ENCODE assay signal across 16 cellular contexts in genomic region chr4:122909683-122910082, GRCh38. TPM values are rescaled to one million over a fixed set of nuclear protein-coding genes. Genes with fewer than 3 reads are reported as not detected.
A peak's percentile ranks its signal among the peaks of the same experiment; 100 is the strongest.
DNase-seq lines count a peak whose midpoint lies in the region; ATAC-seq, FAIRE-seq and TF ChIP-seq lines count a peak whose summit lies in the region.
"Had no signal": no experiment of that assay in that cellular context is flagged by ENCODE, and none has a peak within 500 bp of the region (broad histone marks: within the 10 kb centered on the region; RNA-seq: fewer than 3 reads in every experiment).

No MANE protein-coding gene starts in this region.

- H3K4me2 ChIP-seq in HepG2 (ENCODE audit: low read depth, low read length) = no peak overlapping the region

- no peak for TF ChIP-seq EP300 in HepG2 (IDR thresholded peaks at IDR 0.05; ENCODE audit: low read depth in 2 of 2, low read length in 2 of 2)
- TF ChIP-seq EP300 in HepG2 (CRISPR knock-in tag; IDR thresholded peaks at IDR 0.05; ENCODE audit: borderline replicate concordance) = no peak

- peak overlapping the region; percentile 29; the same call in 1 of the 2 replicates for H3K27ac ChIP-seq in SJSA1
- H3K27ac ChIP-seq in HepG2 (ENCODE audit: extremely low read length, insufficient read depth, low read length) = no peak overlapping the region

- peaks cover 29% of the 10 kb centered on the region for H3K4me1 ChIP-seq in SJSA1 (replicated peaks)
- peaks cover 19% of the 10 kb centered on the region for H3K4me1 ChIP-seq in HepG2 (ENCODE audit: insufficient read depth, low read length)

- TF ChIP-seq CTCF in HepG2 (CRISPR knock-in tag; IDR thresholded peaks at IDR 0.05) = no peak

- H3K9me3 ChIP-seq in SJSA1 (replicated peaks) = no peaks in the 10 kb centered on the region
- H3K9me3 ChIP-seq in HepG2 (ENCODE audit: low read length) = no peaks in the 10 kb centered on the region
- H3K9me3 ChIP-seq: HAP-1 had no signal

- TF ChIP-seq POLR2A in HepG2 (IDR thresholded peaks at IDR 0.05; ENCODE audit: insufficient read depth in 1 of 2, low read depth in 2 of 2, low read length in 2 of 2) = no peak

- in situ Hi-C loops in HepG2 (cut with HindIII; ENCODE audit: extremely low pct_ligation_motif_present, low pct_unique_long_range_greater_than_20kb) = loop anchor here (10.0 kb wide), 1 partner anchor 305 kb away; no protein-coding TSS in a partner anchor

- no peak for FAIRE-seq in HepG2 (lab: Jason Lieb, UNC)

- intact Hi-C loops in HepG2 (cut with micrococcal nuclease; ENCODE audit: unreplicated experiment) (loop anchor here (5.0 kb wide), 1 partner anchor 82 kb away; the partner anchor contains the start of gene FGF2), sciatic nerve (cut with DNase I) (no loop called here)

- BruUV-seq in HepG2 (replicated peaks; lab: Mats Ljungman, UMichigan) = no TSS peak

- no peak for TF ChIP-seq RAD21 in HepG2 (CRISPR knock-in tag; IDR thresholded peaks at IDR 0.05)

- WGBS in HepG2 (ENCODE audit: low lambda C conversion rate) = 86% methylated on average over 2 of the region's 2 CpGs

- POLR2A ChIA-PET in HepG2 (lab: Yijun Ruan, JAX) = no interaction called here

- H3K27me3 ChIP-seq in SJSA1 (replicated peaks) = no peaks in the 10 kb centered on the region
- no peaks in the 10 kb centered on the region for H3K27me3 ChIP-seq in HepG2 (ENCODE audit: control insufficient read depth in 1 of 2, insufficient read depth in 2 of 2, low read length in 2 of 2)

- no peaks in the 10 kb centered on the region for H4K20me1 ChIP-seq in HepG2 (ENCODE audit: insufficient read depth, low read length)

- no peaks in the 10 kb centered on the region for H3K79me2 ChIP-seq in HepG2 (ENCODE audit: insufficient read depth, low read length)

- CTCF ChIA-PET in HepG2 (lab: Yijun Ruan, JAX; ENCODE audit: low intra/inter-chr PET ratio, low total read pairs) = no interaction called here

- no peak overlapping the region for H3K9ac ChIP-seq in HepG2 (ENCODE audit: insufficient read depth, low read depth, low read length)

- DNase-seq in NCI-H748 (lab: John Stamatoyannopoulos, UW; ENCODE audit: unreplicated experiment) (peak; percentile 4), NCI-H748 treated with DMSO at 0.1 percent for 48 hours (lab: John Stamatoyannopoulos, UW) (no peak), SJSA1 (ENCODE audit: low read depth in 1 of 2, low spot score in 2 of 2) (peak in 1 of 2 experiments; percentile 62), HepG2 (ENCODE audit: low spot score) (peak; percentile 47), sciatic nerve (ENCODE audit: low spot score) (no peak), globus pallidus (ENCODE audit: low spot score) (no peak), RPMI8226 (no peak)
- DNase-seq in activated T-cell treated with anti-CD3 and anti-CD28 coated beads, Interleukin-2, amount 50 U/mL, for 48 hours = no peak
- DNase-seq: 8988T; ACHN; C1 segment of cervical spinal cord; CD4-positive, alpha-beta T cell; DND-41; GDM1; GOT3 had no signal

- no peak; the same call in 2 of the 3 replicates for ATAC-seq in HepG2
- peak; percentile 10 for ATAC-seq in sciatic nerve

- H3K4me3 ChIP-seq in SJSA1 (no peak overlapping the region), HepG2 (replicated peaks in 1 of 3; ENCODE audit: insufficient read depth in 1 of 3, low read depth in 2 of 3, low read length in 3 of 3) (no peak overlapping the region)
- H3K4me3 ChIP-seq: HAP-1 had no signal

- no peak overlapping the region for H2AFZ ChIP-seq in HepG2 (ENCODE audit: low read length)

- H3K36me3 ChIP-seq in SJSA1 (peaks cover 29% of the 10 kb centered on the region), HepG2 (replicated peaks in 1 of 2; ENCODE audit: control insufficient read depth in 1 of 2, insufficient read depth in 2 of 2, low read length in 2 of 2) (no peaks in the 10 kb centered on the region; a peak in 2 of 5 replicates)

TF ChIP-seq in HepG2, 621 proteins besides CTCF, POLR2A, EP300 and RAD21 (continues in another document):
- peak; percentile 18; the same call in 1 of the 2 replicates for TF ChIP-seq CEBPG (CRISPR knock-in tag; IDR thresholded peaks at IDR 0.05)
- TF ChIP-seq AHR (CRISPR knock-in tag; IDR thresholded peaks at IDR 0.05) = no peak
- TF ChIP-seq GATAD2A (CRISPR knock-in tag; IDR thresholded peaks at IDR 0.05) = peak; percentile 44
- no peak for TF ChIP-seq TBX2 (CRISPR knock-in tag; IDR thresholded peaks at IDR 0.05; ENCODE audit: borderline replicate concordance)
- no peak for TF ChIP-seq ZNF446 (CRISPR knock-in tag; IDR thresholded peaks at IDR 0.05)
- TF ChIP-seq SOX5 (CRISPR knock-in tag; IDR thresholded peaks at IDR 0.05; ENCODE audit: borderline replicate concordance) = peak; percentile 81
- TF ChIP-seq GPN1 (CRISPR knock-in tag; IDR thresholded peaks at IDR 0.05; ENCODE audit: borderline replicate concordance) = no peak
- TF ChIP-seq ZNF280B (CRISPR knock-in tag; IDR thresholded peaks at IDR 0.05; ENCODE audit: borderline replicate concordance) = no peak
- no peak for TF ChIP-seq CHD2 (IDR thresholded peaks at IDR 0.05; ENCODE audit: low read depth, low read length)
- no peak for TF ChIP-seq HMG20B (CRISPR knock-in tag; conservative IDR thresholded peaks at IDR 0.05)
- no peak for TF ChIP-seq SOX13 (IDR thresholded peaks at IDR 0.05)
- peak in 1 of 2 experiments; percentile 87; a peak in 2 of 4 replicates for TF ChIP-seq SOX13 (CRISPR knock-in tag; conservative IDR thresholded peaks at IDR 0.05 in 1 of 2, IDR thresholded peaks at IDR 0.05 in 1 of 2)
- TF ChIP-seq DNMT3B (CRISPR knock-in tag; conservative IDR thresholded peaks at IDR 0.05) = no peak
- TF ChIP-seq SOX6 (IDR thresholded peaks at IDR 0.05) = no peak
- peak; percentile 71; the same call in 1 of the 2 replicates for TF ChIP-seq SOX6 (CRISPR knock-in tag; IDR thresholded peaks at IDR 0.05)
- no peak for TF ChIP-seq ZZZ3 (CRISPR knock-in tag; IDR thresholded peaks at IDR 0.05; ENCODE audit: borderline replicate concordance)

RNA-seq across cellular contexts. Expression of gene NUDT6, which starts 12.7 kb away (rescaled TPM):
- total RNA-seq in SJSA1 (2014; rRNA removed; shearing (Covaris generic)) = 11.1 and 13.7 TPM in 2 replicates
- total RNA-seq in HepG2 (2016; rRNA removed; fragmentation: Illumina TruSeq; extraction: Trizol) (8.3 and 10.6 TPM in 2 replicates), sciatic nerve (7.7 TPM)
- total RNA-seq in HepG2 (2016; cell fraction: cytosol; rRNA removed; fragmentation: Illumina TruSeq; extraction: Trizol; ENCODE audit: low read depth) = 2.7 and 3.7 TPM in 2 replicates
- 9.4 and 10.9 TPM in 2 replicates for total RNA-seq in HepG2 (2016; cell fraction: insoluble cytoplasmic fraction; rRNA removed; fragmentation: Illumina TruSeq; extraction: Trizol)
- total RNA-seq in HepG2 (2016; cell fraction: membrane; rRNA removed; fragmentation: Illumina TruSeq; extraction: Trizol) = 3.9 and 5.7 TPM in 2 replicates
- total RNA-seq in HepG2 (2016; cell fraction: nucleus; rRNA removed; fragmentation: Illumina TruSeq; extraction: Trizol) = 6.4 and 8.3 TPM in 2 replicates
- 4.5 and 4.8 TPM in 2 replicates for polyA plus RNA-seq in HepG2 (2011; rRNA removed)
- 3.8 and 3.9 TPM in 2 replicates for polyA plus RNA-seq in HepG2 (2011; cell fraction: cytosol; rRNA removed)
- polyA plus RNA-seq in HepG2 (2011; cell fraction: nucleus; rRNA removed) = 2.5 and 3.9 TPM in 2 replicates
- polyA plus RNA-seq in HepG2 (2012) = 4.0 and 5.9 TPM in 2 replicates
- polyA plus RNA-seq in HepG2 (2016; cell fraction: cytosol; fragmentation: Illumina TruSeq; extraction: Trizol; ENCODE audit: low read depth) = 1.6 and 2.1 TPM in 2 replicates
- 13.8 and 15.6 TPM in 2 replicates for polyA plus RNA-seq in HepG2 (2016; cell fraction: insoluble cytoplasmic fraction; fragmentation: Illumina TruSeq; extraction: Trizol; ENCODE audit: low read depth)
- 2.3 and 3.2 TPM in 2 replicates for polyA plus RNA-seq in HepG2 (2016; cell fraction: membrane; fragmentation: Illumina TruSeq; extraction: Trizol; ENCODE audit: low read depth)
- 9.6 and 10.3 TPM in 2 replicates for polyA plus RNA-seq in HepG2 (2016; cell fraction: nucleus; fragmentation: Illumina TruSeq; extraction: Trizol; ENCODE audit: insufficient read depth, low read depth)
- 3.1 and 3.8 TPM in 2 replicates for polyA minus RNA-seq in HepG2 (2011; rRNA and poly(A)+ RNA removed; ENCODE audit: low replicate concordance)
- polyA minus RNA-seq in HepG2 (2011; cell fraction: cytosol; rRNA and poly(A)+ RNA removed) = 1.4 and 1.6 TPM in 2 replicates
- polyA minus RNA-seq in HepG2 (2011; cell fraction: nucleus; rRNA and poly(A)+ RNA removed) = 9.7 TPM in 2 replicates

Comparison
In these comparisons a context has a peak if more than half of its experiments do, and no peak if none do; other contexts are left out.
1. DNase-seq: peak in NCI-H748 (single experiment) and HepG2 (single experiment); none in NCI-H748 treated with DMSO at 0.1 percent for 48 hours (single experiment), sciatic nerve (single experiment), globus pallidus (single experiment), activated T-cell treated with anti-CD3 and anti-CD28 coated beads, Interleukin-2, amount 50 U/mL, for 48 hours (0 of 2) and RPMI8226 (single experiment).